8 cellular contexts compared by ENCODE assay signal in the genomic region with DNA sequence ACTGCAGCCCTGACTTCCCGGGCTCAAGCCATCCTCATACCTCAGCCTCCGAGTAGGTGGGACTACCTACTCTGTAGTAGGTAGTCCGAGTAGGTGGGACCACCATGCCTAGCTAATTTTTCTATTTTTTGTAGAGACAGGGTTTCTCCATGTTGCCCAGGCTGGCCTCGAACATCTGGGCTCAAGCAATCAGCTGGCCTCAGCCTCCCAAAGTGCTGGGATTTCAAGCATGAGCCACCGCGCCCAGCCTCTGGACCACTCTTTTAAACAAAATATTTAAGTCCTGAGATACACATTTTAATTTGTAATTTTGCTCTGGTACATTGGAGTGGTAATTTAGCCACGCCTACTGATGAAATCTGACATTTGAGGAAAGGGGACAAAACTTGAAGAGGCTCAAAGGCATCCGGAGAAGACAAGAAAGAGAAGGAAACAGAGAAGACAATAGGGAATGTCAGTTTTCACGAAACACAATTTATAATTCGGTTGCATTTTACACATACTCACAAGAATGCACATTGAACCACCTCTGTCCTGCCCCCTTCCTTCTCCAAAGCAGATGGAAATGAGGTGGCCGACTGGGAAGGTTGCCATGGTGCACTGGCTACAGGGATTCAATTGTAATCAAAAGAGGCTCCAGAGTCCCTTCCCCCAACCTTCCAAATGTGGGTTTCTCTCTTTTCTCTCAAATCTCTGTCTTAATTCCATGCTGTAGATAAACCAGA. TPM values are rescaled to one million over a fixed set of nuclear protein-coding genes. Genes with fewer than 3 reads are reported as not detected.
DNase-seq lines count a peak whose midpoint lies in the region; ATAC-seq and TF ChIP-seq lines count a peak whose summit lies in the region.

No MANE protein-coding gene starts in this region.

- CTCF ChIA-PET in CD8-positive, alpha-beta T cell (lab: Charles Lee): interaction anchor here (0.7 kb wide), 1 partner anchor 88 kb away, joined by 3 read pairs; the partner anchor contains the start of gene LMBR1L
- CTCF ChIA-PET in T-cell (lab: Charles Lee): no interaction called here

- H3K27me3 Mint-ChIP-seq in CD8-positive, alpha-beta T cell (ENCODE audit: low read depth): no peaks in the 10 kb centered on the region
- peaks cover 2 to 4% of the 10 kb centered on the region in 2 donors for H3K27me3 Mint-ChIP-seq in T-cell

- POLR2A ChIA-PET in CD8-positive, alpha-beta T cell (lab: Charles Lee): interaction anchor here (0.6 kb wide), 1 partner anchor 24 kb away, joined by 3 read pairs; no protein-coding TSS in a partner anchor
- POLR2A ChIA-PET in T-cell (lab: Charles Lee): interaction anchor here (0.5 to 1.0 kb wide), 3 partner anchors 14 to 381 kb away, joined by 3 to 5 read pairs (median 3); no protein-coding TSS in a partner anchor

- H3K4me3 Mint-ChIP-seq in CD8-positive, alpha-beta T cell: no peak overlapping the region
- H3K4me3 Mint-ChIP-seq in T-cell: no peak overlapping the region

- no peak for TF ChIP-seq CTCF in CD8-positive, alpha-beta T cell (IDR thresholded peaks at IDR 0.05)
- no peak for TF ChIP-seq CTCF in GM10266 (IDR thresholded peaks at IDR 0.05; ENCODE audit: control insufficient read depth, insufficient read depth, low read depth, missing control alignments)

- no peak overlapping the region for H3K27ac ChIP-seq in CD8-positive, alpha-beta T cell (ENCODE audit: low read depth, low read length)

- H3K4me1 Mint-ChIP-seq in CD8-positive, alpha-beta T cell (ENCODE audit: low read depth): peaks cover 13% of the 10 kb centered on the region
- H3K4me1 Mint-ChIP-seq in T-cell: peaks cover 13 to 14% (median 14%) of the 10 kb centered on the region in 3 donors

- no peaks in the 10 kb centered on the region for H3K9me3 Mint-ChIP-seq in CD8-positive, alpha-beta T cell
- no peaks in the 10 kb centered on the region for H3K9me3 Mint-ChIP-seq in T-cell

- H3K27ac Mint-ChIP-seq in CD8-positive, alpha-beta T cell: no peak overlapping the region
- no peak overlapping the region for H3K27ac Mint-ChIP-seq in T-cell

- no peak for ATAC-seq in GM19463 (IDR thresholded peaks at IDR 0.05; ENCODE audit: unreplicated experiment)
- ATAC-seq in CD8-positive, alpha-beta T cell: no peak
- no peak for ATAC-seq in T-cell (replicated peaks in 1 of 4)

- H3K27me3 ChIP-seq in CD8-positive, alpha-beta T cell (ENCODE audit: insufficient read depth, low read length): no peaks in the 10 kb centered on the region

- H3K9me3 ChIP-seq in CD8-positive, alpha-beta T cell (ENCODE audit: low read length): no peaks in the 10 kb centered on the region

- no peaks in the 10 kb centered on the region for H3K36me3 Mint-ChIP-seq in CD8-positive, alpha-beta T cell
- no peaks in the 10 kb centered on the region for H3K36me3 Mint-ChIP-seq in T-cell

- H3K36me3 ChIP-seq in CD8-positive, alpha-beta T cell (ENCODE audit: insufficient read depth, low read length): no peaks in the 10 kb centered on the region

- peaks cover 11% of the 10 kb centered on the region for H3K4me1 ChIP-seq in CD8-positive, alpha-beta T cell (ENCODE audit: insufficient read depth, low read length)

- intact Hi-C loops in CD8-positive, alpha-beta T cell (cut with DNase I, micrococcal nuclease): no loop called here

- no peak overlapping the region for H3K4me3 ChIP-seq in CD8-positive, alpha-beta T cell (ENCODE audit: low read depth, low read length)

- DNase-seq in GOT3 (lab: John Stamatoyannopoulos, UW) (peak; percentile 90), NCI-H69 (lab: John Stamatoyannopoulos, UW) (peak; percentile 92), fibroblast of gingiva (ENCODE audit: low read depth) (peak; percentile 66), occipital lobe (lab: John Stamatoyannopoulos, UW) (peak; percentile 33), GM10266 (ENCODE audit: extremely low spot score) (no peak), T-cell (no peak)
- DNase-seq in CD8-positive, alpha-beta T cell: no peak

RNA-seq across cellular contexts. Expression of gene TUBA1A, which starts 9.7 kb away (rescaled TPM):
- total RNA-seq in occipital lobe (9,948 TPM), T-cell (100 to 1,000 TPM in 3 of 5 donors, 10 to 100 TPM in 2; 89.3 to 310 (median 100) TPM)
- total RNA-seq in CD8-positive, alpha-beta T cell: 100 to 1,000 TPM; 209 to 225 TPM

Comparison
In these comparisons a context has a peak if more than half of its experiments do, and no peak if none do; other contexts are left out.
1. DNase-seq: peak in GOT3 (single experiment), NCI-H69 (single experiment), fibroblast of gingiva (single experiment) and occipital lobe (single experiment); none in CD8-positive, alpha-beta T cell (0 of 7), GM10266 (single experiment) and T-cell (0 of 34).
2. RNA of gene TUBA1A, which starts 9.7 kb away (total RNA-seq): 9,948 TPM in occipital lobe (single experiment); 209 to 225 TPM in CD8-positive, alpha-beta T cell and 89.3 to 310 TPM in T-cell; every median in the first group is over 10 times any median in the second.